7 cellular contexts compared by ENCODE assay signal in the genomic region with DNA sequence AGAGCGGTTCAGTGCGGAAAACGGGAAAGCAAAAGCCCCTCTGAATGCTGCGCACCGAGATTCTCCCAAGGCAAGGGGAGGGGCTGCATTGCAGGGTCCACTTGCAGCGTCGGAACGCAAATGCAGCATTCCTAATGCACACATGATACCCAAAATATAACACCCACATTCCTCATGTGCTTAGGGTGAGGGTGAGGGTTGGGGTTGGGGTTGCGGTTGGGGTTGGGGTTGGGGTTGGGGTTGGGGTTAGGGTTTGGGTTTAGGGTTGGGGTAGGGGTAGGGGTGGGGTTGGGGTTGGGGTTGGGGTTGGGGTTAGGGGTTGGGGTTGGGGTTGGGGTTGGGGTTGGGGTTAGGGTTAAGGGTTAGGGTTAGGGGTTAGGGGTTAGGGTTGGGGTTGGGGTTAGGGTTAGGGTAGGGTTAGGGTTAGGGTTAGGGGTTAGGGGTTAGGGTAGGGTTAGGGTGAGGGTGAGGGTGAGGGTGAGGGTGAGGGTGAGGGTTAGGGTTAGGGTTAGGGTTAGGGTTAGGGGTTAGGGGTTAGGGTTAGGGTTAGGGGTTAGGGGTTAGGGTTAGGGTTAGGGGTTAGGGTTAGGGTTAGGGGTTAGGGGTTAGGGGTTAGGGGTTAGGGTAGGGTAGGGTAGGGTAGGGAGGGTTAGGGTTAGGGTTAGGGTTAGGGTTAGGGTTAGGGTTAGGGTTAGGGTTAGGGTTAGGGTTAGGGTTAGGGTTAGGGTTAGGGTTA. TPM values are rescaled to one million over a fixed set of nuclear protein-coding genes. Genes with fewer than 3 reads are reported as not detected.
"Had no signal": no experiment of that assay in that cellular context is flagged by ENCODE, and none has a peak within 500 bp of the region (broad histone marks: within the 10 kb centered on the region; RNA-seq: fewer than 3 reads in every experiment).

No MANE protein-coding gene starts in this region.

RNA-seq across cellular contexts. Expression of gene IL9R, which starts 32.4 kb away (rescaled TPM):
- total RNA-seq: astrocyte, bronchial epithelial cell, glomerular endothelial cell, kidney epithelial cell, neural crest cell, osteoblast, skeletal muscle tissue had no signal
